ENCODE assay signal across 10 cellular contexts in genomic region chr5:149616727-149617284, GRCh38. TPM values are rescaled to one million over a fixed set of nuclear protein-coding genes. Genes with fewer than 3 reads are reported as not detected.
DNase-seq lines count a peak whose midpoint lies in the region; ATAC-seq and TF ChIP-seq lines count a peak whose summit lies in the region.
"Had no signal": no experiment of that assay in that cellular context is flagged by ENCODE, and none has a peak within 500 bp of the region (broad histone marks: within the 10 kb centered on the region; RNA-seq: fewer than 3 reads in every experiment).

No MANE protein-coding gene starts in this region.

- DNase-seq in stimulated activated CD4-positive, alpha-beta T cell treated with anti-CD3 and anti-CD28 coated beads, Interleukin-15, amount 100 ng/mL, for 24 hours = peak; percentile 9
- no peak for DNase-seq in stimulated activated CD4-positive, alpha-beta T cell treated with anti-CD3 and anti-CD28 coated beads, Interleukin-2, amount 100 ng/mL, for 24 hours
- DNase-seq in activated T-helper 2 cell treated with anti-CD3 and anti-CD28 coated beads, Interferon-gamma antibody, Interleukin-2, Interleukin-4, amounts not matched to agents 10 μg/mL and 5 μg/mL and 100 μg/mL, durations not matched to agents 14 hours and 24 hours and 36 hours (ENCODE audit: low spot score) = no peak
- DNase-seq in BE2C = no peak
- DNase-seq in SK-N-DZ (ENCODE audit: low spot score) = no peak
- no peak for DNase-seq in ureter (ENCODE audit: low spot score)
- DNase-seq: NCI-H2107 had no signal

- no peak for TF ChIP-seq CTCF in BE2C (IDR thresholded peaks at IDR 0.05; ENCODE audit: low read depth, low read length)

- no peak overlapping the region for H3K27ac Mint-ChIP-seq in activated T-helper 2 cell treated with anti-CD3 and anti-CD28 coated beads, Interferon-gamma antibody, Interleukin-2, Interleukin-4, amounts not matched to agents 10 μg/mL and 5 μg/mL and 100 μg/mL, durations not matched to agents 14 hours and 24 hours and 36 hours

- no peak overlapping the region for H3K4me3 ChIP-seq in BE2C (ENCODE audit: low read depth, low read length)

- intact Hi-C loops in activated T-helper 2 cell treated with anti-CD3 and anti-CD28 coated beads, Interferon-gamma antibody, Interleukin-2, Interleukin-4, amounts not matched to agents 10 μg/mL and 5 μg/mL and 100 μg/mL, durations not matched to agents 14 hours and 24 hours and 36 hours (cut with micrococcal nuclease) = loop anchor here (1.0 to 5.0 kb wide), 3 partner anchors 41 to 175 kb away; no protein-coding TSS in a partner anchor

- no peaks in the 10 kb centered on the region for H3K36me3 Mint-ChIP-seq in activated T-helper 2 cell treated with anti-CD3 and anti-CD28 coated beads, Interferon-gamma antibody, Interleukin-2, Interleukin-4, amounts not matched to agents 10 μg/mL and 5 μg/mL and 100 μg/mL, durations not matched to agents 14 hours and 24 hours and 36 hours (ENCODE audit: low read depth)

- peaks cover 2% of the 10 kb centered on the region for H3K27me3 Mint-ChIP-seq in activated T-helper 2 cell treated with anti-CD3 and anti-CD28 coated beads, Interferon-gamma antibody, Interleukin-2, Interleukin-4, amounts not matched to agents 10 μg/mL and 5 μg/mL and 100 μg/mL, durations not matched to agents 14 hours and 24 hours and 36 hours (ENCODE audit: low read depth)
- H3K27me3 Mint-ChIP-seq: central memory CD8-positive, alpha-beta T cell had no signal

- H3K4me1 ChIP-seq in BE2C = peaks cover 3% of the 10 kb centered on the region

- H3K9me3 ChIP-seq in BE2C = no peaks in the 10 kb centered on the region

- H3K9me3 Mint-ChIP-seq in activated T-helper 2 cell treated with anti-CD3 and anti-CD28 coated beads, Interferon-gamma antibody, Interleukin-2, Interleukin-4, amounts not matched to agents 10 μg/mL and 5 μg/mL and 100 μg/mL, durations not matched to agents 14 hours and 24 hours and 36 hours = no peaks in the 10 kb centered on the region
- H3K9me3 Mint-ChIP-seq: central memory CD8-positive, alpha-beta T cell had no signal

- H3K4me1 Mint-ChIP-seq in activated T-helper 2 cell treated with anti-CD3 and anti-CD28 coated beads, Interferon-gamma antibody, Interleukin-2, Interleukin-4, amounts not matched to agents 10 μg/mL and 5 μg/mL and 100 μg/mL, durations not matched to agents 14 hours and 24 hours and 36 hours (ENCODE audit: low read depth) = peaks cover 16% of the 10 kb centered on the region
- H3K4me1 Mint-ChIP-seq: central memory CD8-positive, alpha-beta T cell had no signal

- H3K4me3 Mint-ChIP-seq in activated T-helper 2 cell treated with anti-CD3 and anti-CD28 coated beads, Interferon-gamma antibody, Interleukin-2, Interleukin-4, amounts not matched to agents 10 μg/mL and 5 μg/mL and 100 μg/mL, durations not matched to agents 14 hours and 24 hours and 36 hours (ENCODE audit: low read depth) = no peak overlapping the region
- H3K4me3 Mint-ChIP-seq: central memory CD8-positive, alpha-beta T cell had no signal

- peak; percentile 65 for ATAC-seq in GM21825 (IDR thresholded peaks at IDR 0.05; ENCODE audit: unreplicated experiment)
- peak; percentile 47 for ATAC-seq in HG03571 (IDR thresholded peaks at IDR 0.05; ENCODE audit: unreplicated experiment)

- no peaks in the 10 kb centered on the region for H3K36me3 ChIP-seq in BE2C

- H3K27me3 ChIP-seq in BE2C = no peaks in the 10 kb centered on the region

RNA-seq across cellular contexts. Expression of gene ARHGEF37, which starts 35.5 kb away (rescaled TPM):
- 1.1 and 1.6 TPM in 2 replicates for total RNA-seq in activated T-helper 2 cell treated with anti-CD3 and anti-CD28 coated beads, Interferon-gamma antibody, Interleukin-2, Interleukin-4, amounts not matched to agents 10 μg/mL and 5 μg/mL and 100 μg/mL, durations not matched to agents 14 hours and 24 hours and 36 hours
- polyA plus RNA-seq in BE2C (2012; ENCODE audit: insufficient read depth, insufficient read length, low read depth) = 0.23 TPM
- not detected in 2 replicates for polyA plus RNA-seq in SK-N-DZ (2014; cell fraction: cytosol; rRNA removed)
- polyA plus RNA-seq in SK-N-DZ (2014; cell fraction: nucleus; rRNA removed) = 0.02 TPM in 1 of 2 replicates, not detected in the other
- total RNA-seq in ureter = 11.9 TPM
